In the genomic region with DNA sequence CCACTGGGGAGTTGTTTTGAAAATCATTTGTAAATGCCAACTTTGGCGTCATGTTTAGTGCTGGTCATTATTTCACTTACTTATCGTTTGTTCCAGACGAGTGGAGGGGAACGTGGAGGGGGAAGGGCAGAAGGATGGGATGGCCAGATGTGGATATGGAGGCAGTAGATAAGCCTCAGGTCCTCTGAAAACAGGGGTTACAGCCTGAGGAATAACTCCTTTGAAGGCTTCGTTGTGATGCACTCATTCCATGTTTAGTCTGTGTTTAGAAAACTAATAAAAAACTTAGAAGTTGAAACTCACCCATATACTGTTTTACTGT, we compare ENCODE assay signal across 8 cellular contexts. TPM values are rescaled to one million over a fixed set of nuclear protein-coding genes. Genes with fewer than 3 reads are reported as not detected.
DNase-seq lines count a peak whose midpoint lies in the region; ATAC-seq and TF ChIP-seq lines count a peak whose summit lies in the region.

No MANE protein-coding gene starts in this region.

- TF ChIP-seq CTCF in GM06990 (IDR thresholded peaks at IDR 0.05; ENCODE audit: insufficient read depth, low read length, poor library complexity, severe bottlenecking) = no peak
- TF ChIP-seq CTCF in chondrocyte (IDR thresholded peaks at IDR 0.05) = no peak

- peaks cover 17% of the 10 kb centered on the region for H3K4me1 Mint-ChIP-seq in chondrocyte (ENCODE audit: low read depth)

- peak overlapping the region; percentile 96 for H3K27ac Mint-ChIP-seq in chondrocyte (ENCODE audit: unreplicated experiment)

- H3K27me3 Mint-ChIP-seq in chondrocyte (ENCODE audit: low read depth) = no peaks in the 10 kb centered on the region

- H3K4me3 ChIP-seq in GM06990 (replicated peaks; ENCODE audit: low read depth, low read length) (peak overlapping the region; percentile 73), mononuclear cell (ENCODE audit: low read length) (peak overlapping the region; percentile 71)

- H3K27me3 ChIP-seq in GM06990 (replicated peaks; ENCODE audit: control insufficient read depth, insufficient read depth, low read length) = no peaks in the 10 kb centered on the region
- no peaks in the 10 kb centered on the region for H3K27me3 ChIP-seq in mononuclear cell (ENCODE audit: insufficient read depth, low read length)

- H3K9me3 ChIP-seq in mononuclear cell (ENCODE audit: low read depth, low read length) = no peaks in the 10 kb centered on the region

- peak overlapping the region; percentile 95 for H3K4me3 Mint-ChIP-seq in chondrocyte (ENCODE audit: unreplicated experiment)

- H3K36me3 ChIP-seq in GM06990 (ENCODE audit: control insufficient read depth, insufficient read depth, low read length) = 0 out of 2 replicates have a peak, but pooled peaks cover 2% of the 10 kb centered on the region

- H3K9me3 Mint-ChIP-seq in chondrocyte (ENCODE audit: low read depth) = no peaks in the 10 kb centered on the region

- H3K36me3 Mint-ChIP-seq in chondrocyte (ENCODE audit: low read depth) = peaks cover 3% of the 10 kb centered on the region

- peaks cover 21% of the 10 kb centered on the region for H3K4me1 ChIP-seq in mononuclear cell (ENCODE audit: insufficient read depth, low read length)

- no peak for DNase-seq in GM06990 (ENCODE audit: extremely low read depth, insufficient read length)
- DNase-seq in NCI-H82 treated with DMSO at 0.1 percent for 48 hours (lab: John Stamatoyannopoulos, UW; ENCODE audit: unreplicated experiment) = peak; percentile 1
- DNase-seq in chondrocyte (ENCODE audit: low spot score) = no peak
- DNase-seq in NCI-H2196 (lab: John Stamatoyannopoulos, UW; ENCODE audit: unreplicated experiment) = no peak
- DNase-seq in NCI-H2227 (lab: John Stamatoyannopoulos, UW; ENCODE audit: unreplicated experiment) = no peak

- no peak for ATAC-seq in GM21737 (IDR thresholded peaks at IDR 0.05; ENCODE audit: unreplicated experiment)
- ATAC-seq in HG03025 (IDR thresholded peaks at IDR 0.05; ENCODE audit: low FRiP score, unreplicated experiment) = no peak

RNA-seq across cellular contexts. Expression of gene MOB1B, which starts 1.1 kb away (rescaled TPM):
- 23.3 to 28.8 TPM (median 27.0 TPM) in 3 replicates for total RNA-seq in chondrocyte
- total RNA-seq in mononuclear cell = 12.1 TPM
